Comparison of ENCODE assay signal across 9 cellular contexts in the genomic region with DNA sequence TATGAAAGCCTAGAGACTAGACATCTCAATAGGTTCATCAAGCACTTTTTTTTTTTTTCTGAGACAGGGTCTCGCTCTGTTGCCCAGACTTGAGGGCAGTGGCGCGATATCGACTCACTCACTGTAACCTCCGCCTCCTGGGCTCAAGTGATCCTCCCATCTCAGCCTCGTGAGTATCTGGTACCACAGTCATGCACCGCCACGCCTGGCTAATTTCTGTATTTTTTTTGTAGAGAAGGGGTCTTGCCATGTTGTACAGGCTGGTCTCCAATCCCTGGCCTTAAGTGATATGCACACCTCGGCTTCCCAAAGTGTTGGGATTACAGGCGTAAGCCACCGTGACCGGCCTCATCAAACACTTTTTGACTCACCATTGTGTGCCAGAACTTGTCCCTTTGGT. TPM values are rescaled to one million over a fixed set of nuclear protein-coding genes. Genes with fewer than 3 reads are reported as not detected.
A peak's percentile ranks its signal among the peaks of the same experiment; 100 is the strongest.
DNase-seq lines count a peak whose midpoint lies in the region; ATAC-seq, FAIRE-seq and TF ChIP-seq lines count a peak whose summit lies in the region.
"Had no signal": no experiment of that assay in that cellular context is flagged by ENCODE, and none has a peak within 500 bp of the region (broad histone marks: within the 10 kb centered on the region; RNA-seq: fewer than 3 reads in every experiment).

No MANE protein-coding gene starts in this region.

- no peak for ATAC-seq in activated naive CD8-positive, alpha-beta T cell treated with anti-CD3 and anti-CD28 coated beads, Interleukin-2, amount 50 U/mL, for 24 hours

- peaks cover 44% of the 10 kb centered on the region for H3K4me1 Mint-ChIP-seq in activated naive CD8-positive, alpha-beta T cell treated with anti-CD3 and anti-CD28 coated beads, Interleukin-2, amount 50 U/mL, for 24 hours

- peaks cover 37% of the 10 kb centered on the region for H3K36me3 Mint-ChIP-seq in activated naive CD8-positive, alpha-beta T cell treated with anti-CD3 and anti-CD28 coated beads, Interleukin-2, amount 50 U/mL, for 24 hours (ENCODE audit: low read depth)

- TF ChIP-seq CTCF in HEK293 (tag by site-specific recombination; IDR thresholded peaks at IDR 0.05) (no peak), lower leg skin (IDR thresholded peaks at IDR 0.05) (no peak), uterus (IDR thresholded peaks at IDR 0.05) (no peak)

- no peaks in the 10 kb centered on the region for H3K27me3 ChIP-seq in uterus

- H3K4me1 ChIP-seq in HEK293 (ENCODE audit: control insufficient read depth, insufficient read depth, low read length) (no peaks in the 10 kb centered on the region), uterus (peaks cover 0 to 11% of the 10 kb centered on the region in 2 donors)

- peak; percentile 42 for DNase-seq in ACHN
- peak; percentile 10 for DNase-seq in activated naive CD8-positive, alpha-beta T cell treated with anti-CD3 and anti-CD28 coated beads, Interleukin-2, amount 50 U/mL, for 24 hours
- DNase-seq in lower leg skin (ENCODE audit: low spot score in 2 of 2) = no peak
- no peak for DNase-seq in uterus
- DNase-seq in RCC 7860 (ENCODE audit: low spot score) = no peak
- DNase-seq in central memory CD4-positive, alpha-beta T cell = no peak
- DNase-seq in NCI-H2081 treated with DMSO at 0.1 percent for 48 hours (lab: John Stamatoyannopoulos, UW) = no peak

- in situ Hi-C loops in ACHN (cut with HindIII; ENCODE audit: low pct_ligation_motif_present, low pct_unique_long_range_greater_than_20kb, low sequenced_read_pairs) = no loop called here

- H3K27me3 Mint-ChIP-seq in activated naive CD8-positive, alpha-beta T cell treated with anti-CD3 and anti-CD28 coated beads, Interleukin-2, amount 50 U/mL, for 24 hours = peaks cover 2% of the 10 kb centered on the region

- H3K4me3 Mint-ChIP-seq in activated naive CD8-positive, alpha-beta T cell treated with anti-CD3 and anti-CD28 coated beads, Interleukin-2, amount 50 U/mL, for 24 hours = peak overlapping the region; percentile 100

- peak overlapping the region; percentile 35 for H3K27ac ChIP-seq in HEK293 (ENCODE audit: extremely low read depth, low read depth, low read length)
- peak overlapping the region; percentile 66 to 88 for H3K27ac ChIP-seq in uterus

- CTCF ChIA-PET in HEK293 (lab: Yijun Ruan, JAX) = interaction anchor here (0.5 to 1.8 kb wide), 16 partner anchors 11 to 717 kb away, joined by 3 to 8 read pairs (median 4); no protein-coding TSS in a partner anchor

- POLR2A ChIA-PET in HEK293 (lab: Yijun Ruan, JAX) = interaction anchor here (0.6 to 2.5 kb wide), 5 partner anchors 10 to 144 kb away, joined by 3 to 17 read pairs (median 4); partner anchors contain the start of genes MEF2D and NAXE

- peak overlapping the region; percentile 100 for H3K27ac Mint-ChIP-seq in activated naive CD8-positive, alpha-beta T cell treated with anti-CD3 and anti-CD28 coated beads, Interleukin-2, amount 50 U/mL, for 24 hours

- 58 to 64% methylated on average over 12 of the region's 12 CpGs for WGBS in lower leg skin, 2 donors

- FAIRE-seq in RCC 7860 (lab: Jason Lieb, UNC) = no peak

- no peaks in the 10 kb centered on the region for H3K9me3 Mint-ChIP-seq in activated naive CD8-positive, alpha-beta T cell treated with anti-CD3 and anti-CD28 coated beads, Interleukin-2, amount 50 U/mL, for 24 hours

- no peaks in the 10 kb centered on the region for H3K9me3 ChIP-seq in HEK293 (ENCODE audit: control insufficient read depth, insufficient read depth, low read depth, low read length)
- no peaks in the 10 kb centered on the region for H3K9me3 ChIP-seq in uterus

- H3K4me3 ChIP-seq in HEK293 (ENCODE audit: low read depth, low read length) (peak overlapping the region; percentile 65), lower leg skin (ENCODE audit: low read depth, poor library complexity, severe bottlenecking) (peak overlapping the region; percentile 60), uterus (peak overlapping the region; percentile 54 to 86)

- TF ChIP-seq POLR2A in lower leg skin (IDR thresholded peaks at IDR 0.05) (no peak), uterus (IDR thresholded peaks at IDR 0.05) (no peak)

- H3K36me3 ChIP-seq in HEK293 (ENCODE audit: control insufficient read depth in 2 of 2, insufficient read depth in 1 of 2, low read length in 2 of 2) (peaks cover 0 to 28% of the 10 kb centered on the region in 2 experiments; a peak in 1 of 3 replicates), uterus (no peaks in the 10 kb centered on the region)

- intact Hi-C loops in lower leg skin (cut with DNase I; ENCODE audit: low total_unique reads) = no loop called here
- intact Hi-C loops in uterus (cut with DNase I; ENCODE audit: low total_unique reads) = loop anchor here (10.0 kb wide), 1 partner anchor 147 kb away; no protein-coding TSS in a partner anchor

TF ChIP-seq in HEK293, 187 proteins besides CTCF, POLR2A, EP300 and RAD21:
- TF ChIP-seq ZSCAN4 (tag by site-specific recombination; IDR thresholded peaks at IDR 0.05) (no peak), ZBTB10 (tag by site-specific recombination; IDR thresholded peaks at IDR 0.05) (no peak), ZIC2 (tag by site-specific recombination; IDR thresholded peaks at IDR 0.05) (no peak), ZNF121 (tag by site-specific recombination; IDR thresholded peaks at IDR 0.05) (peak; percentile 98), ELK4 (IDR thresholded peaks at IDR 0.05; ENCODE audit: borderline replicate concordance, low read depth, low read length) (no peak)

RNA-seq across cellular contexts. Expression of gene GPATCH4, which starts 0.6 kb away (rescaled TPM):
- total RNA-seq in lower leg skin = 10 to 100 TPM in 3 of 4 donors, 1 to 10 TPM in 1; 10.0 to 18.5 (median 13.9) TPM
- 10 to 100 TPM in 3 of 4 donors, 1 to 10 TPM in 1; 2.3 to 31.6 (median 19.8) TPM for total RNA-seq in uterus

RNA-seq across cellular contexts. Expression of gene NAXE, which starts 10.3 kb away (rescaled TPM):
- 10 to 100 TPM; 37.0 to 52.7 (median 45.8) TPM for total RNA-seq in lower leg skin
- total RNA-seq in uterus = 10 to 100 TPM; 39.5 to 74.4 (median 52.2) TPM

RNA-seq across cellular contexts. Expression of gene HAPLN2, which starts 17.3 kb away (rescaled TPM):
- total RNA-seq in lower leg skin (1 to 10 TPM in 1 of 4 donors, under 1 TPM in 2, not detected in 1; 0.68 to 1.0 (median 0.80) TPM), uterus (1 to 10 TPM in 1 of 4 donors, under 1 TPM in 1, not detected in 2; 0.77 to 3.9 TPM)

RNA-seq across cellular contexts. Expression of gene TTC24, which starts 22.4 kb away (rescaled TPM):
- total RNA-seq in lower leg skin (under 1 TPM in 1 of 4 donors, not detected in 3; 0.19 TPM), uterus (not detected)
- total RNA-seq: left cardiac atrium had no signal

RNA-seq across cellular contexts. Expression of gene IQGAP3, which starts 29.5 kb away (rescaled TPM):
- total RNA-seq in lower leg skin (1 to 10 TPM in 3 of 4 donors, under 1 TPM in 1; 0.98 to 3.0 (median 2.1) TPM), uterus (10 to 100 TPM in 1 of 4 donors, under 1 TPM in 1, not detected in 2; 0.09 to 13.2 TPM)

Comparison
In these comparisons a context has a peak if more than half of its experiments do, and no peak if none do; other contexts are left out.
1. DNase-seq: peak in ACHN (single experiment) and activated naive CD8-positive, alpha-beta T cell treated with anti-CD3 and anti-CD28 coated beads, Interleukin-2, amount 50 U/mL, for 24 hours (single experiment); none in lower leg skin (0 of 2), uterus (0 of 2), RCC 7860 (single experiment), central memory CD4-positive, alpha-beta T cell (single experiment) and NCI-H2081 treated with DMSO at 0.1 percent for 48 hours (single experiment).
2. Peak in every context shown above with its lines, with median percentiles within 50 percentile points of each other: H3K4me3 ChIP-seq.